1 cellular context compared by ENCODE assay signal in the genomic region with DNA sequence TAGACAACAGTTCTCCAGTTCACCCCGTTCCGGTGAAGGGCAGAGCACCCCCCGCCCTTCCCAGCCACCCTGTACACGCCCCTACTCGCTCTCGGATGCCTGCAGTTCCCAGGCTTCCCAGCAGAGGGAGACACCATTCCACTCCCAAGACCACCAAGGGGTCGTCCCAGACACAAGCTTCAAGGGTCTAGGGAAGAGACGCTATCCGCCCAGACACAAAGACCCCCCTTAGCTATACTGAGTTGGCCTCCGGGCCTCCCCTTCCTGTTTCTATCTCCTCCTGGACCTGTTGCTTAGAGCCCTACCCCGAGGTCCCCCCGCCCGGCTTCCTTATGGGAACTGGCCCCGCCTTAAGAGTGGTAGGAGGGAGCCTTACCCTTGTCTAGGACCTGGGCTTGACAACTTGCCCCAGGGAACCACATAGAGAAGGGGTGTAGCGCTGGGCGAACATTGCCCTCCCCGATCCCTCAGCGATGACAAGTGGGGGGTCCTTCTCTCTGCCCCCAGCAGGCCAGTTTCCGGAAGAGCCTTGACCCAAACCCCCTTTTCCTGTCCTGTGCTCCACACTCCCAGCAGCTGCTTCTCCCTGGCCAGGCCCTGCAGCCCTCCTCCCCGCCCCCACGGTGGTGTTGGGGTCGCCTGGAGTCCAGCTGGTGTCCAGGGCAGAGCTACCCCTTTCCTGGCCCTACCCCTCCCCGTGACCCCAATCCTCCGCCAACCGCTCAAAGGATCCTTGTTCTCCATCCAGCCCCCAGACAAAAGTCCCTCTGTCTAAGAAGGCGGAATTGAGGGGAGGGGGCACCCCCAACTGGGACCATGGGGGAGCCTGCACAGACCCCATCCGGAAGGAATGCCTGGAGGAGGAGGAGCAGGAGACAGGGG.
A peak's percentile ranks its signal among the peaks of the same experiment; 100 is the strongest.
TF ChIP-seq lines count a peak whose summit lies in the region.

No MANE protein-coding gene starts in this region.

TF ChIP-seq in HEK293, 187 proteins besides CTCF, POLR2A, EP300 and RAD21 (continued from another document and continues in another):
- no peak for TF ChIP-seq ZNF239 (tag by site-specific recombination; IDR thresholded peaks at IDR 0.05)
- peak; percentile 100 for TF ChIP-seq SCRT1 (tag by site-specific recombination; IDR thresholded peaks at IDR 0.05; ENCODE audit: borderline replicate concordance)
- no peak for TF ChIP-seq ZBTB1 (tag by site-specific recombination; IDR thresholded peaks at IDR 0.05)
- TF ChIP-seq KLF8 (tag by site-specific recombination; IDR thresholded peaks at IDR 0.05) = peak; percentile 93
- TF ChIP-seq ZBTB21 (tag by site-specific recombination; IDR thresholded peaks at IDR 0.05) = peak; percentile 56; the same call in 1 of the 2 replicates
- TF ChIP-seq KLF1 (tag by site-specific recombination; IDR thresholded peaks at IDR 0.05) = peak; percentile 90
- 0 out of 2 replicates have a peak, but pooled peaks have one; percentile 52 for TF ChIP-seq ZNF24 (tag by site-specific recombination; IDR thresholded peaks at IDR 0.05)
- no peak for TF ChIP-seq ZNF785 (tag by site-specific recombination; IDR thresholded peaks at IDR 0.05)
- peak; percentile 75; the same call in 1 of the 2 replicates for TF ChIP-seq SP7 (tag by site-specific recombination; IDR thresholded peaks at IDR 0.05)
- no peak for TF ChIP-seq ZNF670 (tag by site-specific recombination; IDR thresholded peaks at IDR 0.05; ENCODE audit: low read depth)
- peak; percentile 84 for TF ChIP-seq SP3 (tag by site-specific recombination; IDR thresholded peaks at IDR 0.05)
- TF ChIP-seq PATZ1 (tag by site-specific recombination; IDR thresholded peaks at IDR 0.05) = peak; percentile 87
- TF ChIP-seq, protein P1, sequence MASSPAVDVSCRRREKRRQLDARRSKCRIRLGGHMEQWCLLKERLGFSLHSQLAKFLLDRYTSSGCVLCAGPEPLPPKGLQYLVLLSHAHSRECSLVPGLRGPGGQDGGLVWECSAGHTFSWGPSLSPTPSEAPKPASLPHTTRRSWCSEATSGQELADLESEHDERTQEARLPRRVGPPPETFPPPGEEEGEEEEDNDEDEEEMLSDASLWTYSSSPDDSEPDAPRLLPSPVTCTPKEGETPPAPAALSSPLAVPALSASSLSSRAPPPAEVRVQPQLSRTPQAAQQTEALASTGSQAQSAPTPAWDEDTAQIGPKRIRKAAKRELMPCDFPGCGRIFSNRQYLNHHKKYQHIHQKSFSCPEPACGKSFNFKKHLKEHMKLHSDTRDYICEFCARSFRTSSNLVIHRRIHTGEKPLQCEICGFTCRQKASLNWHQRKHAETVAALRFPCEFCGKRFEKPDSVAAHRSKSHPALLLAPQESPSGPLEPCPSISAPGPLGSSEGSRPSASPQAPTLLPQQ (tag by site-specific recombination; IDR thresholded peaks at IDR 0.05) = peak; percentile 70; the same call in 1 of the 2 replicates
- TF ChIP-seq ZFP69B (tag by site-specific recombination; IDR thresholded peaks at IDR 0.05) = peak; percentile 42; the same call in 1 of the 2 replicates
- peak; percentile 77; the same call in 1 of the 2 replicates for TF ChIP-seq ZNF2 (tag by site-specific recombination; IDR thresholded peaks at IDR 0.05)
- no peak for TF ChIP-seq ZNF114 (tag by site-specific recombination; IDR thresholded peaks at IDR 0.05)
- TF ChIP-seq KLF9 (tag by site-specific recombination; IDR thresholded peaks at IDR 0.05; ENCODE audit: low read depth) = peak; percentile 87
- no peak; the same call in 1 of the 2 replicates for TF ChIP-seq INSM2 (tag by site-specific recombination; IDR thresholded peaks at IDR 0.05)
- TF ChIP-seq ZNF830 (tag by site-specific recombination; IDR thresholded peaks at IDR 0.05; ENCODE audit: low read depth) = no peak
- no peak for TF ChIP-seq SALL2 (tag by site-specific recombination; IDR thresholded peaks at IDR 0.05; ENCODE audit: borderline replicate concordance)
- no peak for TF ChIP-seq REPIN1 (tag by site-specific recombination; IDR thresholded peaks at IDR 0.05; ENCODE audit: low read depth)
- peak; percentile 87 for TF ChIP-seq ZNF654 (tag by site-specific recombination; IDR thresholded peaks at IDR 0.05; ENCODE audit: low read depth)
- TF ChIP-seq ZBTB8A (tag by site-specific recombination; IDR thresholded peaks at IDR 0.05) = peak; percentile 41; the same call in 1 of the 2 replicates
- TF ChIP-seq, protein P2, sequence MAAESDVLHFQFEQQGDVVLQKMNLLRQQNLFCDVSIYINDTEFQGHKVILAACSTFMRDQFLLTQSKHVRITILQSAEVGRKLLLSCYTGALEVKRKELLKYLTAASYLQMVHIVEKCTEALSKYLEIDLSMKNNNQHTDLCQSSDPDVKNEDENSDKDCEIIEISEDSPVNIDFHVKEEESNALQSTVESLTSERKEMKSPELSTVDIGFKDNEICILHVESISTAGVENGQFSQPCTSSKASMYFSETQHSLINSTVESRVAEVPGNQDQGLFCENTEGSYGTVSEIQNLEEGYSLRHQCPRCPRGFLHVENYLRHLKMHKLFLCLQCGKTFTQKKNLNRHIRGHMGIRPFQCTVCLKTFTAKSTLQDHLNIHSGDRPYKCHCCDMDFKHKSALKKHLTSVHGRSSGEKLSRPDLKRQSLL (tag by site-specific recombination; IDR thresholded peaks at IDR 0.05) = no peak
- peak; percentile 22; the same call in 1 of the 2 replicates for TF ChIP-seq ZBTB20 (tag by site-specific recombination; IDR thresholded peaks at IDR 0.05)
- no peak for TF ChIP-seq ZNF202 (tag by site-specific recombination; IDR thresholded peaks at IDR 0.05; ENCODE audit: borderline replicate concordance)
- TF ChIP-seq ZNF473 (tag by site-specific recombination; IDR thresholded peaks at IDR 0.05) = peak; percentile 57; the same call in 1 of the 2 replicates
- TF ChIP-seq ZNF558 (tag by site-specific recombination; IDR thresholded peaks at IDR 0.05) = peak; percentile 13; the same call in 1 of the 2 replicates
- TF ChIP-seq, protein P3, sequence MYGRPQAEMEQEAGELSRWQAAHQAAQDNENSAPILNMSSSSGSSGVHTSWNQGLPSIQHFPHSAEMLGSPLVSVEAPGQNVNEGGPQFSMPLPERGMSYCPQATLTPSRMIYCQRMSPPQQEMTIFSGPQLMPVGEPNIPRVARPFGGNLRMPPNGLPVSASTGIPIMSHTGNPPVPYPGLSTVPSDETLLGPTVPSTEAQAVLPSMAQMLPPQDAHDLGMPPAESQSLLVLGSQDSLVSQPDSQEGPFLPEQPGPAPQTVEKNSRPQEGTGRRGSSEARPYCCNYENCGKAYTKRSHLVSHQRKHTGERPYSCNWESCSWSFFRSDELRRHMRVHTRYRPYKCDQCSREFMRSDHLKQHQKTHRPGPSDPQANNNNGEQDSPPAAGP (tag by site-specific recombination; IDR thresholded peaks at IDR 0.05) = peak; percentile 90
- TF ChIP-seq ZNF311 (tag by site-specific recombination; IDR thresholded peaks at IDR 0.05; ENCODE audit: borderline replicate concordance) = no peak
- no peak; the same call in 1 of the 2 replicates for TF ChIP-seq ZSCAN30 (tag by site-specific recombination; IDR thresholded peaks at IDR 0.05)
- no peak for TF ChIP-seq ZNF416 (tag by site-specific recombination; IDR thresholded peaks at IDR 0.05)
- TF ChIP-seq ZNF701 (tag by site-specific recombination; IDR thresholded peaks at IDR 0.05) = no peak
- TF ChIP-seq ZNF645 (tag by site-specific recombination; IDR thresholded peaks at IDR 0.05) = 0 out of 2 replicates have a peak, but pooled peaks have one; percentile 34
- TF ChIP-seq ZXDB (tag by site-specific recombination; IDR thresholded peaks at IDR 0.05) = peak; percentile 53; the same call in 1 of the 2 replicates
- TF ChIP-seq, protein P4, sequence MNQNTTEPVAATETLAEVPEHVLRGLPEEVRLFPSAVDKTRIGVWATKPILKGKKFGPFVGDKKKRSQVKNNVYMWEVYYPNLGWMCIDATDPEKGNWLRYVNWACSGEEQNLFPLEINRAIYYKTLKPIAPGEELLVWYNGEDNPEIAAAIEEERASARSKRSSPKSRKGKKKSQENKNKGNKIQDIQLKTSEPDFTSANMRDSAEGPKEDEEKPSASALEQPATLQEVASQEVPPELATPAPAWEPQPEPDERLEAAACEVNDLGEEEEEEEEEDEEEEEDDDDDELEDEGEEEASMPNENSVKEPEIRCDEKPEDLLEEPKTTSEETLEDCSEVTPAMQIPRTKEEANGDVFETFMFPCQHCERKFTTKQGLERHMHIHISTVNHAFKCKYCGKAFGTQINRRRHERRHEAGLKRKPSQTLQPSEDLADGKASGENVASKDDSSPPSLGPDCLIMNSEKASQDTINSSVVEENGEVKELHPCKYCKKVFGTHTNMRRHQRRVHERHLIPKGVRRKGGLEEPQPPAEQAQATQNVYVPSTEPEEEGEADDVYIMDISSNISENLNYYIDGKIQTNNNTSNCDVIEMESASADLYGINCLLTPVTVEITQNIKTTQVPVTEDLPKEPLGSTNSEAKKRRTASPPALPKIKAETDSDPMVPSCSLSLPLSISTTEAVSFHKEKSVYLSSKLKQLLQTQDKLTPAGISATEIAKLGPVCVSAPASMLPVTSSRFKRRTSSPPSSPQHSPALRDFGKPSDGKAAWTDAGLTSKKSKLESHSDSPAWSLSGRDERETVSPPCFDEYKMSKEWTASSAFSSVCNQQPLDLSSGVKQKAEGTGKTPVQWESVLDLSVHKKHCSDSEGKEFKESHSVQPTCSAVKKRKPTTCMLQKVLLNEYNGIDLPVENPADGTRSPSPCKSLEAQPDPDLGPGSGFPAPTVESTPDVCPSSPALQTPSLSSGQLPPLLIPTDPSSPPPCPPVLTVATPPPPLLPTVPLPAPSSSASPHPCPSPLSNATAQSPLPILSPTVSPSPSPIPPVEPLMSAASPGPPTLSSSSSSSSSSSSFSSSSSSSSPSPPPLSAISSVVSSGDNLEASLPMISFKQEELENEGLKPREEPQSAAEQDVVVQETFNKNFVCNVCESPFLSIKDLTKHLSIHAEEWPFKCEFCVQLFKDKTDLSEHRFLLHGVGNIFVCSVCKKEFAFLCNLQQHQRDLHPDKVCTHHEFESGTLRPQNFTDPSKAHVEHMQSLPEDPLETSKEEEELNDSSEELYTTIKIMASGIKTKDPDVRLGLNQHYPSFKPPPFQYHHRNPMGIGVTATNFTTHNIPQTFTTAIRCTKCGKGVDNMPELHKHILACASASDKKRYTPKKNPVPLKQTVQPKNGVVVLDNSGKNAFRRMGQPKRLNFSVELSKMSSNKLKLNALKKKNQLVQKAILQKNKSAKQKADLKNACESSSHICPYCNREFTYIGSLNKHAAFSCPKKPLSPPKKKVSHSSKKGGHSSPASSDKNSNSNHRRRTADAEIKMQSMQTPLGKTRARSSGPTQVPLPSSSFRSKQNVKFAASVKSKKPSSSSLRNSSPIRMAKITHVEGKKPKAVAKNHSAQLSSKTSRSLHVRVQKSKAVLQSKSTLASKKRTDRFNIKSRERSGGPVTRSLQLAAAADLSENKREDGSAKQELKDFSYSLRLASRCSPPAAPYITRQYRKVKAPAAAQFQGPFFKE (tag by site-specific recombination; IDR thresholded peaks at IDR 0.05; ENCODE audit: borderline replicate concordance) = no peak
- no peak for TF ChIP-seq ZNF548 (tag by site-specific recombination; IDR thresholded peaks at IDR 0.05)
- TF ChIP-seq ZNF174 (tag by site-specific recombination; IDR thresholded peaks at IDR 0.05) = no peak
- peak; percentile 77 for TF ChIP-seq ZNF76 (tag by site-specific recombination; IDR thresholded peaks at IDR 0.05; ENCODE audit: borderline replicate concordance, low read depth)
- TF ChIP-seq BCL11A (tag by site-specific recombination; IDR thresholded peaks at IDR 0.05; ENCODE audit: low read depth) = no peak
